ENCODE assay signal across 18 cellular contexts in genomic region chr11:12232160-12232559, GRCh38.
DNase-seq lines count a peak whose midpoint lies in the region; ATAC-seq and TF ChIP-seq lines count a peak whose summit lies in the region.
"Had no signal": no experiment of that assay in that cellular context is flagged by ENCODE, and none has a peak within 500 bp of the region (broad histone marks: within the 10 kb centered on the region; RNA-seq: fewer than 3 reads in every experiment).

No MANE protein-coding gene starts in this region.

- no peaks in the 10 kb centered on the region for H3K9me3 ChIP-seq in T-helper 17 cell (ENCODE audit: control insufficient read depth, low read length, poor library complexity, severe bottlenecking)
- H3K9me3 ChIP-seq in stomach, result no peaks in the 10 kb centered on the region
- H3K9me3 ChIP-seq: BLaER1 treated with 17β-estradiol and CSF1 and Interleukin-3, amounts not matched to agents 10 nM and 100 nM; mucosa of descending colon; tibial nerve had no signal

- peaks cover 11% of the 10 kb centered on the region for H3K36me3 Mint-ChIP-seq in T-helper 17 cell (ENCODE audit: low read depth)
- H3K36me3 Mint-ChIP-seq: IgD-negative memory B cell had no signal

- no peak for ATAC-seq in T-helper 17 cell
- ATAC-seq: activated naive CD4-positive, alpha-beta T cell treated with anti-CD3 and anti-CD28 coated beads, Interleukin-2, amount 50 U/mL, for 72 hours; mucosa of descending colon had no signal

- H3K27ac Mint-ChIP-seq in T-helper 17 cell, result peak overlapping the region; percentile 65
- H3K27ac Mint-ChIP-seq: IgD-negative memory B cell had no signal

- H3K27me3 Mint-ChIP-seq in T-helper 17 cell, result no peaks in the 10 kb centered on the region

- peak overlapping the region; percentile 92 for H3K27ac ChIP-seq in epithelial cell of prostate
- peak overlapping the region in 4 of 5 donors; percentile 79 to 91 (median 82) for H3K27ac ChIP-seq in stomach
- H3K27ac ChIP-seq: BLaER1 treated with 17β-estradiol and CSF1 and Interleukin-3, amounts not matched to agents 10 nM and 100 nM had no signal

- H3K36me3 ChIP-seq in stomach, result peaks cover 25 to 59% (median 51%) of the 10 kb centered on the region in 4 donors

- intact Hi-C loops in stomach (cut with DNase I; ENCODE audit: low total_unique reads), result no loop called here

- no peak for TF ChIP-seq EP300 in stomach (IDR thresholded peaks at IDR 0.05)

- no peak for TF ChIP-seq POLR2A in stomach (IDR thresholded peaks at IDR 0.05)

- no peak overlapping the region for H3K4me3 ChIP-seq in stomach
- H3K4me3 ChIP-seq: BLaER1 treated with 17β-estradiol and CSF1 and Interleukin-3, amounts not matched to agents 10 nM and 100 nM; mucosa of descending colon; tibial nerve had no signal

- DNase-seq in EL (peak; percentile 20), T-helper 17 cell (no peak), epithelial cell of prostate (ENCODE audit: low read depth, low spot score) (no peak), stomach (no peak), DMS153 treated with DMSO at 0.1 percent for 48 hours (lab: John Stamatoyannopoulos, UW; ENCODE audit: unreplicated experiment) (no peak), SIG-M5 (lab: John Stamatoyannopoulos, UW) (no peak), HuH-7 (ENCODE audit: low spot score) (no peak), NCI-H1436 treated with DMSO at 0.1 percent for 48 hours (lab: John Stamatoyannopoulos, UW) (no peak)
- DNase-seq: activated CD8-positive, alpha-beta memory T cell treated with anti-CD3 and anti-CD28 coated beads, Interleukin-2, amount 50 U/mL, for 4 hours; DND-41; effector CD8-positive, alpha-beta T cell; left cardiac atrium; mucosa of descending colon; stimulated activated CD4-positive, alpha-beta T cell treated with anti-CD3 and anti-CD28 coated beads, Interleukin-4, amount 100 ng/mL, for 1 hour had no signal

- H3K27me3 ChIP-seq in stomach, result no peaks in the 10 kb centered on the region
- H3K27me3 ChIP-seq: BLaER1 treated with 17β-estradiol and CSF1 and Interleukin-3, amounts not matched to agents 10 nM and 100 nM; tibial nerve had no signal

- WGBS in stomach, 5 donors, result 27 to 73% (median 40%) methylated on average over 1 of the region's 1 CpG

- peaks cover 46 to 70% (median 57%) of the 10 kb centered on the region in 4 donors for H3K4me1 ChIP-seq in stomach

- peaks cover 31% of the 10 kb centered on the region for H3K4me1 Mint-ChIP-seq in T-helper 17 cell

- no peak overlapping the region for H3K4me3 Mint-ChIP-seq in T-helper 17 cell
- H3K4me3 Mint-ChIP-seq: IgD-negative memory B cell had no signal

- no peak for TF ChIP-seq CTCF in stomach (IDR thresholded peaks at IDR 0.05)
